Comparison of ENCODE assay signal across 26 cellular contexts in genomic region chr10:117899181-117899683, GRCh38.
"Had no signal": no experiment of that assay in that cellular context is flagged by ENCODE, and none has a peak within 500 bp of the region (broad histone marks: within the 10 kb centered on the region; RNA-seq: fewer than 3 reads in every experiment).

No MANE protein-coding gene starts in this region.

- H3K4me3 Mint-ChIP-seq: activated B cell treated with CpG ODN at 0.5 μM for 24 hours; activated CD4-positive, alpha-beta memory T cell treated with anti-CD3 and anti-CD28 coated beads, Interleukin-2, amount 10 ng/mL, durations not matched to agents 7 days and 5 days; activated CD8-positive, alpha-beta memory T cell treated with anti-CD3 and anti-CD28 coated beads, Interleukin-2, amount 10 ng/mL, durations not matched to agents 7 days and 5 days; activated naive CD4-positive, alpha-beta T cell treated with anti-CD3 and anti-CD28 coated beads for 36 hours; activated naive CD8-positive, alpha-beta T cell treated with anti-CD3 and anti-CD28 coated beads, Interleukin-2, amount 50 U/mL, for 24 hours; brain; central memory CD8-positive, alpha-beta T cell; immature natural killer cell; nephron had no signal

- H3K27ac ChIP-seq: colonic mucosa, gastroesophageal sphincter, heart left ventricle, right atrium auricular region, thyroid gland had no signal

- H3K27me3 ChIP-seq: colonic mucosa, right atrium auricular region, thyroid gland had no signal

- DNase-seq: activated B cell treated with CpG ODN at 0.5 μM for 24 hours; activated CD4-positive, alpha-beta memory T cell treated with anti-CD3 and anti-CD28 coated beads, Interleukin-2, amount 10 ng/mL, durations not matched to agents 7 days and 5 days; activated CD4-positive, alpha-beta T cell treated with anti-CD3 and anti-CD28 coated beads for 48 hours; activated CD8-positive, alpha-beta memory T cell treated with anti-CD3 and anti-CD28 coated beads, Interleukin-2, amount 10 ng/mL, durations not matched to agents 7 days and 5 days; activated naive CD4-positive, alpha-beta T cell treated with anti-CD3 and anti-CD28 coated beads for 36 hours; activated naive CD8-positive, alpha-beta T cell treated with anti-CD3 and anti-CD28 coated beads, Interleukin-2, amount 50 U/mL, for 24 hours; activated T-cell treated with anti-CD3 and anti-CD28 coated beads, Interleukin-2, amount 50 U/mL, for 1 hour; anterior cingulate cortex; colonic mucosa; heart left ventricle; immature natural killer cell; left colon; midbrain; occipital lobe; stimulated activated CD4-positive, alpha-beta T cell treated with anti-CD3 and anti-CD28 coated beads, Interleukin-12 subunit alpha, Interleukin-12 subunit beta, amount 100 ng/mL, for 4 hours; stimulated activated CD4-positive, alpha-beta T cell treated with anti-CD3 and anti-CD28 coated beads, Interleukin-1b, Interleukin-23, amount 100 ng/mL, for 48 hours; stimulated activated CD8-positive, alpha-beta memory T cell treated with anti-CD3 and anti-CD28 coated beads, Interleukin-4, amount 100 ng/mL, for 48 hours; stimulated activated naive CD4-positive, alpha-beta T cell; thyroid gland had no signal

- ATAC-seq: activated CD8-positive, alpha-beta memory T cell treated with anti-CD3 and anti-CD28 coated beads, Interleukin-2, amount 10 ng/mL, durations not matched to agents 7 days and 5 days; activated naive CD8-positive, alpha-beta T cell treated with anti-CD3 and anti-CD28 coated beads, Interleukin-2, amount 50 U/mL, for 24 hours; esophagus mucosa; gastroesophageal sphincter; heart left ventricle; left colon had no signal

- H3K36me3 Mint-ChIP-seq: activated CD8-positive, alpha-beta memory T cell treated with anti-CD3 and anti-CD28 coated beads, Interleukin-2, amount 10 ng/mL, durations not matched to agents 7 days and 5 days; brain; immature natural killer cell had no signal

- H3K4me1 ChIP-seq: colonic mucosa, gastroesophageal sphincter, heart left ventricle, right atrium auricular region, thyroid gland had no signal

- H3K27me3 Mint-ChIP-seq: activated B cell treated with CpG ODN at 0.5 μM for 24 hours had no signal

- H3K4me1 Mint-ChIP-seq: activated B cell treated with CpG ODN at 0.5 μM for 24 hours; activated CD4-positive, alpha-beta memory T cell treated with anti-CD3 and anti-CD28 coated beads, Interleukin-2, amount 10 ng/mL, durations not matched to agents 7 days and 5 days; activated CD8-positive, alpha-beta memory T cell treated with anti-CD3 and anti-CD28 coated beads, Interleukin-2, amount 10 ng/mL, durations not matched to agents 7 days and 5 days; activated naive CD8-positive, alpha-beta T cell treated with anti-CD3 and anti-CD28 coated beads, Interleukin-2, amount 50 U/mL, for 24 hours; brain; central memory CD8-positive, alpha-beta T cell; immature natural killer cell; nephron had no signal

- H3K9me3 Mint-ChIP-seq: activated CD4-positive, alpha-beta memory T cell treated with anti-CD3 and anti-CD28 coated beads, Interleukin-2, amount 10 ng/mL, durations not matched to agents 7 days and 5 days; activated T-helper 2 cell treated with anti-CD3 and anti-CD28 coated beads, Interferon-gamma antibody, Interleukin-2, Interleukin-4, amounts not matched to agents 10 μg/mL and 5 μg/mL and 100 μg/mL, durations not matched to agents 14 hours and 24 hours and 36 hours; nephron had no signal

- H3K9me3 ChIP-seq: colonic mucosa, gastroesophageal sphincter, heart left ventricle, right atrium auricular region, thyroid gland had no signal

- H3K27ac Mint-ChIP-seq: activated B cell treated with CpG ODN at 0.5 μM for 24 hours; activated CD4-positive, alpha-beta memory T cell treated with anti-CD3 and anti-CD28 coated beads, Interleukin-2, amount 10 ng/mL, durations not matched to agents 7 days and 5 days; activated CD8-positive, alpha-beta memory T cell treated with anti-CD3 and anti-CD28 coated beads, Interleukin-2, amount 10 ng/mL, durations not matched to agents 7 days and 5 days; activated naive CD4-positive, alpha-beta T cell treated with anti-CD3 and anti-CD28 coated beads for 36 hours; activated naive CD8-positive, alpha-beta T cell treated with anti-CD3 and anti-CD28 coated beads, Interleukin-2, amount 50 U/mL, for 24 hours; activated T-helper 2 cell treated with anti-CD3 and anti-CD28 coated beads, Interferon-gamma antibody, Interleukin-2, Interleukin-4, amounts not matched to agents 10 μg/mL and 5 μg/mL and 100 μg/mL, durations not matched to agents 14 hours and 24 hours and 36 hours; brain; immature natural killer cell; nephron had no signal
